ENCODE assay signal across 15 cellular contexts in the genomic region with DNA sequence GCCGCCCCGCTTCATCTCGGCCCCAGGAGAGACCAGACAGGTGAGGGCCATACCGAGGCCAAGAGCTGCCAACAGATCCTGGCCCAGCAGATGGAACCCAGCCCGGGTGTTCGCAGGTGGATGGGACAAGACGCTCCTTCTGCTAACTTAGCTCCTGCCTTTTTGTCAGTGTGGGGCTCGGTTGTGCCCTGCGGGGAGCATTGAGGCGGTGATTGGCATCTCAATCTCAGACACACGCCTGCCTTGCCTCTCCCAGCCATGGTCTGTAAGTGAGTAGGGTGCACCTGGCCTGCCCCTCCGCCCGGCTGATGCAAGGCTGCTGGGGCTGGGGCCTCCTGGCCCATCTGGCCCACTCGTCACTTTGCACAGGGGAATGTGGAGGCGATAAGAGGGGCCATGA.
A peak's percentile ranks its signal among the peaks of the same experiment; 100 is the strongest.
DNase-seq lines count a peak whose midpoint lies in the region; ATAC-seq and TF ChIP-seq lines count a peak whose summit lies in the region.
"Had no signal": no experiment of that assay in that cellular context is flagged by ENCODE, and none has a peak within 500 bp of the region (broad histone marks: within the 10 kb centered on the region; RNA-seq: fewer than 3 reads in every experiment).

No MANE protein-coding gene starts in this region.

- peaks cover 27% of the 10 kb centered on the region for H3K4me1 ChIP-seq in BLaER1
- peaks cover 16% of the 10 kb centered on the region for H3K4me1 ChIP-seq in IMR-90 (ENCODE audit: control insufficient read depth, insufficient read depth, low read length)
- H3K4me1 ChIP-seq in osteoblast (ENCODE audit: insufficient read depth, low read length), result peaks cover 6% of the 10 kb centered on the region

- no peak overlapping the region for H4K8ac ChIP-seq in IMR-90 (ENCODE audit: low read depth in 2 of 2, low read length in 2 of 2)

- H3K4me2 ChIP-seq in BLaER1 (peak overlapping the region; percentile 50), IMR-90 (ENCODE audit: low read depth, low read length) (no peak overlapping the region), osteoblast (ENCODE audit: insufficient read depth, low read length) (no peak overlapping the region)

- no TSS peak for BruUV-seq in IMR-90 (replicated peaks; lab: Mats Ljungman, UMichigan)

- H3K36me3 ChIP-seq in BLaER1, result peaks cover 34% of the 10 kb centered on the region; the same call in 1 of the 2 replicates
- peaks cover 2% of the 10 kb centered on the region; the same call in 1 of the 2 replicates for H3K36me3 ChIP-seq in IMR-90 (ENCODE audit: control insufficient read depth, insufficient read depth, low read length)
- H3K36me3 ChIP-seq in osteoblast (ENCODE audit: insufficient read depth, low read length), result no peaks in the 10 kb centered on the region

- H2BK5ac ChIP-seq in IMR-90 (ENCODE audit: low read depth, low read length, poor library complexity, severe bottlenecking), result no peak overlapping the region

- H3K27ac ChIP-seq in BLaER1, result peak overlapping the region; percentile 41; the same call in 1 of the 2 replicates
- no peak overlapping the region for H3K27ac ChIP-seq in IMR-90 (ENCODE audit: insufficient read depth, low read length)
- H3K27ac ChIP-seq in osteoblast (ENCODE audit: low read depth, low read length), result no peak overlapping the region

- POLR2A ChIA-PET in IMR-90 (lab: Charles Lee; ENCODE audit: unreplicated experiment), result no interaction called here

- DNase-seq in IMR-90 (no peak), cerebellum (ENCODE audit: low spot score) (peak; percentile 31), osteoblast (ENCODE audit: insufficient read length, low spot score, missing footprints) (peak; percentile 41), HCEC 1CT (no peak), SKM-1 treated with dmso at 0.1 percent for 144 hours (lab: John Stamatoyannopoulos, UW; ENCODE audit: unreplicated experiment) (no peak), NCI-H2196 treated with DMSO at 0.1 percent for 48 hours (lab: John Stamatoyannopoulos, UW; ENCODE audit: unreplicated experiment) (no peak)
- DNase-seq: 8988T; AML-193; C1 segment of cervical spinal cord; CD4-positive, alpha-beta memory T cell; DMS79 had no signal

- no peak overlapping the region for H3K9ac ChIP-seq in BLaER1
- no peak overlapping the region for H3K9ac ChIP-seq in IMR-90 (ENCODE audit: low read depth, low read length)

- H3K27me3 ChIP-seq in BLaER1 (no peaks in the 10 kb centered on the region), IMR-90 (ENCODE audit: control insufficient read depth, insufficient read depth, low read length) (no peaks in the 10 kb centered on the region), osteoblast (ENCODE audit: insufficient read depth, low read length) (no peaks in the 10 kb centered on the region)

- no peak for TF ChIP-seq POLR2A in IMR-90 (IDR thresholded peaks at IDR 0.05; ENCODE audit: low read depth, low read length)

- no peak overlapping the region for H3K56ac ChIP-seq in IMR-90 (ENCODE audit: extremely low read depth, insufficient read depth, low read length)

- H3K23ac ChIP-seq in IMR-90 (ENCODE audit: low read depth, low read length), result no peak overlapping the region

- in situ Hi-C loops in IMR-90 (cut with MboI; ENCODE audit: low sequenced_read_pairs), result no loop called here

- H2BK120ac ChIP-seq in IMR-90 (ENCODE audit: low read depth, low read length), result no peak overlapping the region

- TF ChIP-seq CTCF in IMR-90 (conservative IDR thresholded peaks at IDR 0.05; ENCODE audit: low read depth, low read length) (no peak), osteoblast (IDR thresholded peaks at IDR 0.05; ENCODE audit: extremely low read depth, low read depth, low read length) (no peak)

- TF ChIP-seq RAD21 in IMR-90 (IDR thresholded peaks at IDR 0.05; ENCODE audit: low read length), result no peak

- H2BK15ac ChIP-seq in IMR-90 (ENCODE audit: low read depth, low read length), result no peak overlapping the region

- 0 out of 4 replicates have a peak, but pooled peaks cover 0 to 6% of the 10 kb centered on the region in 2 experiments for H3K79me1 ChIP-seq in IMR-90 (ENCODE audit: low read depth in 1 of 2, low read length in 2 of 2)

- dilution Hi-C loops in IMR-90 (cut with HindIII; ENCODE audit: low sequenced_read_pairs, unreplicated experiment), result no loop called here

- peak overlapping the region; percentile 24 for H2AFZ ChIP-seq in IMR-90 (replicated peaks; ENCODE audit: low read length, poor library complexity)
- H2AFZ ChIP-seq in osteoblast (ENCODE audit: low read length), result no peak overlapping the region

- H4K91ac ChIP-seq in IMR-90 (ENCODE audit: insufficient read depth, low read depth, low read length), result no peak overlapping the region

- intact Hi-C loops in IMR-90 (cut with micrococcal nuclease), result no loop called here

- peaks cover 38% of the 10 kb centered on the region; the same call in 1 of the 2 replicates for H4K20me1 ChIP-seq in BLaER1
- H4K20me1 ChIP-seq in IMR-90 (ENCODE audit: insufficient read depth, low read length), result no peaks in the 10 kb centered on the region; the same call in 1 of the 2 replicates
- no peaks in the 10 kb centered on the region for H4K20me1 ChIP-seq in osteoblast (ENCODE audit: insufficient read depth, low read length)

- no peak overlapping the region for H3K14ac ChIP-seq in IMR-90 (replicated peaks; ENCODE audit: low read depth, low read length)

- no peak overlapping the region for H3K4ac ChIP-seq in IMR-90 (ENCODE audit: low read depth, low read length)

- no peak overlapping the region for H2BK20ac ChIP-seq in IMR-90 (ENCODE audit: low read depth, low read length)

- no peak overlapping the region for H4K5ac ChIP-seq in IMR-90 (ENCODE audit: low read depth, low read length)

- H3K9me3 ChIP-seq in BLaER1, result no peaks in the 10 kb centered on the region
- H3K9me3 ChIP-seq in IMR-90 (ENCODE audit: control insufficient read depth, insufficient read depth, low read length), result no peaks in the 10 kb centered on the region
- no peaks in the 10 kb centered on the region for H3K9me3 ChIP-seq in osteoblast (ENCODE audit: low read depth, low read length)

- H3K79me2 ChIP-seq in osteoblast (ENCODE audit: insufficient read depth, low read length), result no peaks in the 10 kb centered on the region

- no peak overlapping the region for H3K18ac ChIP-seq in IMR-90 (ENCODE audit: low read depth, low read length)

- H3K9me1 ChIP-seq in IMR-90 (ENCODE audit: insufficient read depth, low read length), result peaks cover 14% of the 10 kb centered on the region

- no peak overlapping the region for H2AK9ac ChIP-seq in IMR-90 (replicated peaks; ENCODE audit: low read depth, low read length, poor library complexity)

- ATAC-seq in IMR-90 (ENCODE audit: low read depth), result no peak
- ATAC-seq in activated CD4-positive, CD25-positive, alpha-beta regulatory T cell treated with anti-CD3 and anti-CD28 coated beads, Interleukin-2, amount 50 U/mL, for 24 hours, result no peak
- ATAC-seq: HCT116, HepG2 had no signal

- CTCF ChIA-PET in IMR-90 (lab: Yijun Ruan, JAX), result no interaction called here

- no peak overlapping the region for H2AK5ac ChIP-seq in IMR-90 (ENCODE audit: low read depth, low read length)

- 100% methylated on average over 2 of the region's 15 CpGs; no CpG with 5 or more reads in 1 of the 2 experiments for WGBS in IMR-90 (ENCODE audit: extremely low coverage in 2 of 2, insufficient read length in 1 of 2), 2 experiments

- H3K4me3 ChIP-seq in BLaER1 (no peak overlapping the region), IMR-90 (ENCODE audit: insufficient read depth, low read depth, low read length) (no peak overlapping the region), osteoblast (ENCODE audit: insufficient read depth, low read length) (no peak overlapping the region)

TF ChIP-seq in IMR-90, 13 proteins besides CTCF, POLR2A, EP300 and RAD21:
- TF ChIP-seq, protein P1, sequence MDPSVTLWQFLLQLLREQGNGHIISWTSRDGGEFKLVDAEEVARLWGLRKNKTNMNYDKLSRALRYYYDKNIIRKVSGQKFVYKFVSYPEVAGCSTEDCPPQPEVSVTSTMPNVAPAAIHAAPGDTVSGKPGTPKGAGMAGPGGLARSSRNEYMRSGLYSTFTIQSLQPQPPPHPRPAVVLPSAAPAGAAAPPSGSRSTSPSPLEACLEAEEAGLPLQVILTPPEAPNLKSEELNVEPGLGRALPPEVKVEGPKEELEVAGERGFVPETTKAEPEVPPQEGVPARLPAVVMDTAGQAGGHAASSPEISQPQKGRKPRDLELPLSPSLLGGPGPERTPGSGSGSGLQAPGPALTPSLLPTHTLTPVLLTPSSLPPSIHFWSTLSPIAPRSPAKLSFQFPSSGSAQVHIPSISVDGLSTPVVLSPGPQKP (IDR thresholded peaks at IDR 0.05; ENCODE audit: borderline replicate concordance, low read depth, low read length), result no peak
- TF ChIP-seq CEBPB (IDR thresholded peaks at IDR 0.05; ENCODE audit: low read depth, low read length) (no peak), RFX5 (IDR thresholded peaks at IDR 0.05; ENCODE audit: low read depth, low read length) (no peak), RCOR1 (IDR thresholded peaks at IDR 0.05; ENCODE audit: insufficient replicate concordance, low read length) (no peak), CHD1 (IDR thresholded peaks at IDR 0.05; ENCODE audit: low read depth, low read length) (no peak), MAZ (IDR thresholded peaks at IDR 0.05; ENCODE audit: borderline replicate concordance, low read depth, low read length) (no peak), NFE2L2 (IDR thresholded peaks at IDR 0.05; ENCODE audit: low read depth, low read length) (no peak), SMC3 (IDR thresholded peaks at IDR 0.05; ENCODE audit: low read depth, low read length) (no peak), BHLHE40 (IDR thresholded peaks at IDR 0.05; ENCODE audit: low read depth, low read length) (no peak), MXI1 (IDR thresholded peaks at IDR 0.05; ENCODE audit: borderline replicate concordance, low read depth, low read length) (no peak), MAFK (IDR thresholded peaks at IDR 0.05; ENCODE audit: low read depth, low read length) (no peak), FOS (IDR thresholded peaks at IDR 0.05; ENCODE audit: low read depth, low read length) (no peak)
- TF ChIP-seq, protein P2, sequence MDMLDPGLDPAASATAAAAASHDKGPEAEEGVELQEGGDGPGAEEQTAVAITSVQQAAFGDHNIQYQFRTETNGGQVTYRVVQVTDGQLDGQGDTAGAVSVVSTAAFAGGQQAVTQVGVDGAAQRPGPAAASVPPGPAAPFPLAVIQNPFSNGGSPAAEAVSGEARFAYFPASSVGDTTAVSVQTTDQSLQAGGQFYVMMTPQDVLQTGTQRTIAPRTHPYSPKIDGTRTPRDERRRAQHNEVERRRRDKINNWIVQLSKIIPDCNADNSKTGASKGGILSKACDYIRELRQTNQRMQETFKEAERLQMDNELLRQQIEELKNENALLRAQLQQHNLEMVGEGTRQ (IDR thresholded peaks at IDR 0.05; ENCODE audit: low read depth, low read length), result no peak

Comparison
In these comparisons a context has a peak if more than half of its experiments do, and no peak if none do; other contexts are left out.
1. DNase-seq: peak in cerebellum (single experiment) and osteoblast (single experiment); none in IMR-90 (single experiment), HCEC 1CT (single experiment), SKM-1 treated with dmso at 0.1 percent for 144 hours (single experiment) and NCI-H2196 treated with DMSO at 0.1 percent for 48 hours (single experiment).